ENCODE assay signal across 13 cellular contexts in the genomic region with DNA sequence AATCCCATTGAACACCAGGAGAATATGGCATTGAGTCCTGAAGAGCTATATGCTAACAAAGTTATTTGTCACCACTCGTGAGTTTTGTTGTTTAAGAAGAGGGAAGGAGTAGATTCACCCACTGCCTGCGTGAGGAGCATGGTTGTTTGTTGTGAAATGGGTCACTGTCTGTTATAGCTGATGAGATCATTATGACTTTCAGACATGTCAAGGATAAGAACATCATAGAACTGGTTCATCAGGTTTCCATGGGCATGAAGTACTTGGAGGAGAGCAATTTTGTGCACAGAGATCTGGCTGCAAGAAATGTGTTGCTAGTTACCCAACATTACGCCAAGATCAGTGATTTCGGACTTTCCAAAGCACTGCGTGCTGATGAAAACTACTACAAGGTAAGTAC.
"Had no signal": no experiment of that assay in that cellular context is flagged by ENCODE, and none has a peak within 500 bp of the region (broad histone marks: within the 10 kb centered on the region; RNA-seq: fewer than 3 reads in every experiment).

No MANE protein-coding gene starts in this region.

- H2AFZ ChIP-seq: hepatocyte had no signal

- H3K27ac ChIP-seq: hepatocyte, right atrium auricular region, tibial artery had no signal

- H3K9me3 ChIP-seq: right atrium auricular region, tibial artery had no signal

- H3K79me2 ChIP-seq: hepatocyte had no signal

- H3K4me2 ChIP-seq: hepatocyte had no signal

- H3K4me3 ChIP-seq: hepatocyte, right atrium auricular region, skin epidermis, tibial artery had no signal

- H3K27me3 ChIP-seq: hepatocyte, right atrium auricular region had no signal

- H3K36me3 ChIP-seq: right atrium auricular region, tibial artery had no signal

- H3K4me1 ChIP-seq: right atrium auricular region, tibial artery had no signal

- DNase-seq: activated CD4-positive, alpha-beta T cell treated with anti-CD3 and anti-CD28 coated beads for 1 hour; activated CD4-positive, alpha-beta T cell treated with anti-CD3 and anti-CD28 coated beads, Interleukin-2, amount 50 U/mL, for 48 hours; activated naive CD8-positive, alpha-beta T cell treated with anti-CD3 and anti-CD28 coated beads, Interleukin-2, amount 10 ng/mL, durations not matched to agents 7 days and 5 days; activated T-cell treated with anti-CD3 and anti-CD28 coated beads, Interleukin-2, amount 50 U/mL, for 48 hours; aorta; effector CD8-positive, alpha-beta T cell; kidney glomerular epithelial cell; naive B cell; T-helper 9 cell; tibial artery had no signal
